25 cellular contexts compared by ENCODE assay signal in the genomic region with DNA sequence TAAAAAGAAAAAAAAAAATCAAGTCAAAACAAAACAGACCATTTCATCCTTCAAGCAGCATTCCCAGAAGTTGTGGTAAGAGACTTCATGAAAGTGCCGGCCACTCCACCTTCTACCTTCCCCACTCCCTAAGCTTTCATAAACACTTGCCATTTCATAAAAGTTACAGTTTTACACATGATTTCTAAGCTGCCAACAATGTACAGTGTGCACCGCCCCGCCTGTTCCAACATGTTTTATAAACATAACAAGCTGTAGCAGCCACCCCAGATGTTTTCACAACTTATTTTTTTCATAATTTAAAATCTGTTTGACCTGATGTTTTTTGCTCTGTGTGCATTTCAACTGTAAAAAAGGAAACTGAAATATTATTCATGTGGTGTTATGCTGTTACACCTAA.
"Had no signal": no experiment of that assay in that cellular context is flagged by ENCODE, and none has a peak within 500 bp of the region (broad histone marks: within the 10 kb centered on the region; RNA-seq: fewer than 3 reads in every experiment).

No MANE protein-coding gene starts in this region.

- H3K4me1 Mint-ChIP-seq: activated CD4-positive, alpha-beta memory T cell treated with anti-CD3 and anti-CD28 coated beads, Interleukin-2, amount 10 ng/mL, durations not matched to agents 7 days and 5 days; activated CD4-positive, alpha-beta T cell treated with anti-CD3 and anti-CD28 coated beads, Interleukin-2, amount 10 ng/mL, durations not matched to agents 24 days and 14 days; activated CD8-positive, alpha-beta memory T cell treated with anti-CD3 and anti-CD28 coated beads, Interleukin-2, amount 10 ng/mL, durations not matched to agents 7 days and 5 days; activated naive CD4-positive, alpha-beta T cell treated with anti-CD3 and anti-CD28 coated beads, Interleukin-2, amount 50 U/mL, for 24 hours; central memory CD8-positive, alpha-beta T cell; immature natural killer cell; natural killer cell had no signal

- H3K27ac Mint-ChIP-seq: activated CD4-positive, alpha-beta memory T cell treated with anti-CD3 and anti-CD28 coated beads, Interleukin-2, amount 10 ng/mL, durations not matched to agents 7 days and 5 days; activated CD4-positive, alpha-beta T cell treated with anti-CD3 and anti-CD28 coated beads, Interleukin-2, amount 10 ng/mL, durations not matched to agents 24 days and 14 days; activated CD8-positive, alpha-beta memory T cell treated with anti-CD3 and anti-CD28 coated beads, Interleukin-2, amount 10 ng/mL, durations not matched to agents 7 days and 5 days; activated naive CD4-positive, alpha-beta T cell treated with anti-CD3 and anti-CD28 coated beads, Interleukin-2, amount 50 U/mL, for 24 hours; effector memory CD8-positive, alpha-beta T cell; immature natural killer cell; natural killer cell; type B pancreatic cell had no signal

- H3K9me3 ChIP-seq: left ventricle myocardium inferior, thoracic aorta had no signal

- H3K9me3 Mint-ChIP-seq: activated CD4-positive, alpha-beta T cell treated with anti-CD3 and anti-CD28 coated beads, Interleukin-2, amount 10 ng/mL, durations not matched to agents 24 days and 14 days; activated naive CD4-positive, alpha-beta T cell treated with anti-CD3 and anti-CD28 coated beads, Interleukin-2, amount 50 U/mL, for 24 hours; type B pancreatic cell had no signal

- H3K27me3 Mint-ChIP-seq: activated CD4-positive, alpha-beta memory T cell treated with anti-CD3 and anti-CD28 coated beads, Interleukin-2, amount 10 ng/mL, durations not matched to agents 7 days and 5 days; activated CD4-positive, alpha-beta T cell treated with anti-CD3 and anti-CD28 coated beads, Interleukin-2, amount 10 ng/mL, durations not matched to agents 24 days and 14 days; activated CD8-positive, alpha-beta memory T cell treated with anti-CD3 and anti-CD28 coated beads, Interleukin-2, amount 10 ng/mL, durations not matched to agents 7 days and 5 days; activated naive CD4-positive, alpha-beta T cell treated with anti-CD3 and anti-CD28 coated beads, Interleukin-2, amount 50 U/mL, for 24 hours; central memory CD8-positive, alpha-beta T cell; effector memory CD8-positive, alpha-beta T cell had no signal

- H3K4me1 ChIP-seq: left ventricle myocardium inferior, parathyroid adenoma had no signal

- ATAC-seq: activated CD4-positive, CD25-positive, alpha-beta regulatory T cell treated with anti-CD3 and anti-CD28 coated beads, Interleukin-2, amount 50 U/mL, for 24 hours; activated CD8-positive, alpha-beta memory T cell treated with anti-CD3 and anti-CD28 coated beads, Interleukin-2, amount 10 ng/mL, durations not matched to agents 7 days and 5 days; effector memory CD8-positive, alpha-beta T cell; natural killer cell; right cardiac atrium had no signal

- H3K4me2 ChIP-seq: hepatocyte had no signal

- H3K36me3 ChIP-seq: brain microvascular endothelial cell, left ventricle myocardium inferior, thoracic aorta had no signal

- H3K36me3 Mint-ChIP-seq: activated CD8-positive, alpha-beta memory T cell treated with anti-CD3 and anti-CD28 coated beads, Interleukin-2, amount 10 ng/mL, durations not matched to agents 7 days and 5 days; activated naive CD4-positive, alpha-beta T cell treated with anti-CD3 and anti-CD28 coated beads, Interleukin-2, amount 50 U/mL, for 24 hours; immature natural killer cell; natural killer cell; type B pancreatic cell had no signal

- H3K4me3 Mint-ChIP-seq: activated CD4-positive, alpha-beta memory T cell treated with anti-CD3 and anti-CD28 coated beads, Interleukin-2, amount 10 ng/mL, durations not matched to agents 7 days and 5 days; activated CD4-positive, alpha-beta T cell treated with anti-CD3 and anti-CD28 coated beads, Interleukin-2, amount 10 ng/mL, durations not matched to agents 24 days and 14 days; activated CD8-positive, alpha-beta memory T cell treated with anti-CD3 and anti-CD28 coated beads, Interleukin-2, amount 10 ng/mL, durations not matched to agents 7 days and 5 days; activated naive CD4-positive, alpha-beta T cell treated with anti-CD3 and anti-CD28 coated beads, Interleukin-2, amount 50 U/mL, for 24 hours; central memory CD8-positive, alpha-beta T cell; effector memory CD8-positive, alpha-beta T cell; immature natural killer cell; natural killer cell; type B pancreatic cell had no signal

- H3K9ac ChIP-seq: parathyroid adenoma had no signal

- H2AFZ ChIP-seq: hepatocyte, parathyroid adenoma had no signal

- H3K27ac ChIP-seq: brain microvascular endothelial cell, hepatocyte, left ventricle myocardium inferior, parathyroid adenoma, thoracic aorta, VCaP had no signal

- H3K27me3 ChIP-seq: brain microvascular endothelial cell, hepatocyte had no signal

- FAIRE-seq: colon had no signal

- H3K79me2 ChIP-seq: hepatocyte, parathyroid adenoma had no signal

- H3K4me3 ChIP-seq: hepatocyte, left ventricle myocardium inferior, thoracic aorta had no signal

- DNase-seq: activated CD4-positive, alpha-beta memory T cell treated with anti-CD3 and anti-CD28 coated beads, Interleukin-2, amount 10 ng/mL, durations not matched to agents 7 days and 5 days; activated CD4-positive, alpha-beta T cell treated with anti-CD3 and anti-CD28 coated beads, Interleukin-2, amount 10 ng/mL, durations not matched to agents 24 days and 14 days; activated CD8-positive, alpha-beta memory T cell treated with anti-CD3 and anti-CD28 coated beads, Interleukin-2, amount 10 ng/mL, durations not matched to agents 7 days and 5 days; activated gamma-delta T cell treated with Interleukin-2 at 50 U/mL for 16 hours; aorta; brain microvascular endothelial cell; effector memory CD8-positive, alpha-beta T cell; foreskin fibroblast; immature natural killer cell; left ventricle myocardium inferior; midbrain; natural killer cell; nucleus accumbens; right cardiac atrium; stimulated activated CD4-positive, alpha-beta T cell treated with anti-CD3 and anti-CD28 coated beads, Interleukin-4, amount 100 ng/mL, for 24 hours; stimulated activated naive CD4-positive, alpha-beta T cell treated with Interleukin-2 at 50 U/mL for 16 hours had no signal
